ENCODE assay signal across 11 cellular contexts in the genomic region with DNA sequence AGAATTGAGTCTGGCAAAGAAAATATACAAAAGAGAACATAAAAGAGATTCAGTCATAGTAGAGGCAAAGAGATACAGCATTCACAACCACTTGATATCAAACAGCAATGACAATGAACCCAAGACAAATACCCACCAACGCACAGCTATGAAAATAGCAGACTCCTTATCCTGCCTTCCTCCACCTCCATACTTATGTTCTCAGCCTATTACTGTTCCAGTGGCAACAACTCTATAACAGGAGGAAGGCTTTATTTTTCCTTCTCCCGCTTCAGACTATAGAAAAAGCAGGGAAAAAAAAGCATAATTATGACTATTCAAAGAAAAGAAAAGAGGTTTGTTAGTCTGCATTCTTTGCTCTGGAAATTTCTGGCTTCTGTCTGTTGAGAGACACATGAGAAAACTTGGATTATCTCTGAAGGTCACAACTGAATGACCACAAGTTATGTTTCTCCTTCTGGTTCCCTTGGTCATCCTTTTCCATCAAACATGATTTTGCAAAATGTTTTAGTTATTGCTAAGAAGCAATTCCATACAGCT.
DNase-seq lines count a peak whose midpoint lies in the region; TF ChIP-seq lines count a peak whose summit lies in the region.
"Had no signal": no experiment of that assay in that cellular context is flagged by ENCODE, and none has a peak within 500 bp of the region (broad histone marks: within the 10 kb centered on the region; RNA-seq: fewer than 3 reads in every experiment).

No MANE protein-coding gene starts in this region.

- H3K4ac ChIP-seq in mesendoderm (ENCODE audit: low read depth, low read length): no peak overlapping the region

- no peak overlapping the region for H2AFZ ChIP-seq in mammary epithelial cell (ENCODE audit: low read depth, low read length)

- H3K9ac ChIP-seq in endodermal cell (ENCODE audit: extremely low read depth, low read length, poor library complexity, severe bottlenecking) (no peak overlapping the region), mesendoderm (ENCODE audit: low read length) (no peak overlapping the region), mammary epithelial cell (ENCODE audit: insufficient read depth, low read length) (no peak overlapping the region)

- H3K36me3 Mint-ChIP-seq in endodermal cell (ENCODE audit: low read depth): no peaks in the 10 kb centered on the region
- no peaks in the 10 kb centered on the region for H3K36me3 Mint-ChIP-seq in CD14-positive monocyte

- H3K9me3 ChIP-seq in endodermal cell (ENCODE audit: control insufficient read depth, low read length) (peaks cover 4% of the 10 kb centered on the region), transverse colon (no peaks in the 10 kb centered on the region), mammary epithelial cell (replicated peaks; ENCODE audit: insufficient read depth, low read length) (no peaks in the 10 kb centered on the region)

- no peak for TF ChIP-seq POLR2A in transverse colon (IDR thresholded peaks at IDR 0.05)

- intact Hi-C loops in transverse colon (cut with DNase I; ENCODE audit: low total_unique reads) (no loop called here), CD14-positive monocyte (cut with micrococcal nuclease) (no loop called here), mammary epithelial cell (cut with micrococcal nuclease) (no loop called here)

- H3K27ac Mint-ChIP-seq in endodermal cell (peak overlapping the region; percentile 86), CD14-positive monocyte (no peak overlapping the region)

- no peaks in the 10 kb centered on the region for H4K20me1 ChIP-seq in mammary epithelial cell (ENCODE audit: insufficient read depth, low read length)

- H2BK120ac ChIP-seq in mesendoderm (ENCODE audit: low read depth, low read length): no peak overlapping the region

- peaks cover 56% of the 10 kb centered on the region for H3K4me1 Mint-ChIP-seq in endodermal cell
- H3K4me1 Mint-ChIP-seq in CD14-positive monocyte: peaks cover 6% of the 10 kb centered on the region

- WGBS in endodermal cell (ENCODE audit: insufficient coverage in 1 of 2, insufficient read length in 1 of 2), 2 experiments: 84% methylated on average over 2 of the region's 2 CpGs; no CpG with 5 or more reads in 1 of the 2 experiments
- no CpG with 5 or more reads among the region's 2 CpGs for WGBS in mesendoderm (ENCODE audit: extremely low coverage, insufficient coverage, low lambda C conversion rate)
- WGBS in transverse colon (ENCODE audit: low coverage in 1 of 2), 2 donors: 85 to 100% methylated on average over 2 of the region's 2 CpGs
- WGBS in mammary epithelial cell (ENCODE audit: low coverage, missing lambda C conversion rate): 100% methylated on average over 2 of the region's 2 CpGs

- TF ChIP-seq EP300 in transverse colon (IDR thresholded peaks at IDR 0.05; ENCODE audit: low read depth): no peak

- dilution Hi-C loops in mammary epithelial cell (cut with HindIII; ENCODE audit: low sequenced_read_pairs): no loop called here

- no peak overlapping the region for H2BK5ac ChIP-seq in mesendoderm (ENCODE audit: low read length)

- H3K79me2 ChIP-seq in mesendoderm (ENCODE audit: control insufficient read depth, insufficient read depth, low read length) (no peaks in the 10 kb centered on the region), mammary epithelial cell (ENCODE audit: insufficient read depth, low read length) (peaks cover 92% of the 10 kb centered on the region)

- peak overlapping the region; percentile 96 for H2BK15ac ChIP-seq in mesendoderm (replicated peaks; ENCODE audit: low read depth)

- H3K27me3 Mint-ChIP-seq in endodermal cell (ENCODE audit: insufficient read depth): no peaks in the 10 kb centered on the region
- H3K27me3 Mint-ChIP-seq in CD14-positive monocyte (ENCODE audit: low read depth in 3 of 3): peaks cover 0 to 2% (median 0%) of the 10 kb centered on the region in 3 donors

- no peaks in the 10 kb centered on the region for H3K27me3 ChIP-seq in endodermal cell (ENCODE audit: control insufficient read depth, insufficient read depth, low read length, poor library complexity, severe bottlenecking)
- no peaks in the 10 kb centered on the region for H3K27me3 ChIP-seq in mesendoderm (ENCODE audit: insufficient read depth, low read length, poor library complexity)
- H3K27me3 ChIP-seq in transverse colon: no peaks in the 10 kb centered on the region
- no peaks in the 10 kb centered on the region for H3K27me3 ChIP-seq in mammary epithelial cell (ENCODE audit: insufficient read depth, low read length)

- peaks cover 1% of the 10 kb centered on the region for H3K79me1 ChIP-seq in mesendoderm (ENCODE audit: low read length)

- no peaks in the 10 kb centered on the region for H3K9me3 Mint-ChIP-seq in endodermal cell
- peaks cover 0 to 1% (median 0%) of the 10 kb centered on the region in 7 donors for H3K9me3 Mint-ChIP-seq in CD14-positive monocyte

- no peaks in the 10 kb centered on the region for H3K36me3 ChIP-seq in endodermal cell (ENCODE audit: control insufficient read depth, insufficient read depth, low read length)
- no peaks in the 10 kb centered on the region for H3K36me3 ChIP-seq in mesendoderm (ENCODE audit: control insufficient read depth, insufficient read depth, low read length)
- no peaks in the 10 kb centered on the region for H3K36me3 ChIP-seq in transverse colon
- no peaks in the 10 kb centered on the region for H3K36me3 ChIP-seq in mammary epithelial cell (ENCODE audit: insufficient read depth, low read length)

- TF ChIP-seq CTCF in endodermal cell (conservative IDR thresholded peaks at IDR 0.05): no peak
- TF ChIP-seq CTCF in transverse colon (IDR thresholded peaks at IDR 0.05): no peak
- TF ChIP-seq CTCF in CD14-positive monocyte (IDR thresholded peaks at IDR 0.05): no peak
- no peak for TF ChIP-seq CTCF in mammary epithelial cell (conservative IDR thresholded peaks at IDR 0.05 in 1 of 2, IDR thresholded peaks at IDR 0.05 in 1 of 2; ENCODE audit: extremely low read depth in 1 of 2, insufficient read depth in 1 of 2, low read depth in 1 of 2, low read length in 2 of 2)

- no peak overlapping the region for H4K5ac ChIP-seq in mesendoderm (ENCODE audit: low read length)

- in situ Hi-C loops in transverse colon (cut with MboI; ENCODE audit: low pct_ligation_motif_present in 1 of 4, low pct_unique_long_range_greater_than_20kb in 1 of 4, low sequenced_read_pairs in 3 of 4): no loop called here
- in situ Hi-C loops in mammary epithelial cell (cut with MboI; ENCODE audit: low sequenced_read_pairs in 2 of 2): no loop called here

- peak overlapping the region; percentile 14 for H3K27ac ChIP-seq in endodermal cell (ENCODE audit: low read depth, low read length)
- no peak overlapping the region for H3K27ac ChIP-seq in mesendoderm (ENCODE audit: low read depth, low read length)
- H3K27ac ChIP-seq in transverse colon: peak overlapping the region in 3 of 4 donors; percentile 55 to 67 (median 57)
- H3K27ac ChIP-seq in mammary epithelial cell (ENCODE audit: insufficient read depth, low read depth, low read length): no peak overlapping the region
- H3K27ac ChIP-seq: epithelial cell of prostate had no signal

- no peak overlapping the region for H3K18ac ChIP-seq in mesendoderm (ENCODE audit: low read length)

- peak overlapping the region; percentile 47 for H3K4me3 Mint-ChIP-seq in endodermal cell
- H3K4me3 Mint-ChIP-seq in CD14-positive monocyte: no peak overlapping the region

- no peak overlapping the region for H2AK5ac ChIP-seq in mesendoderm (ENCODE audit: low read length)

- CTCF ChIA-PET in mammary epithelial cell (lab: Charles Lee; ENCODE audit: low non-redundant PET): no interaction called here

- peak; percentile 34 for DNase-seq in SHP77 treated with DMSO at 0.1 percent for 48 hours (lab: John Stamatoyannopoulos, UW)
- no peak for DNase-seq in SHP77 (lab: John Stamatoyannopoulos, UW)
- DNase-seq in endodermal cell: no peak
- DNase-seq in mesendoderm: no peak
- no peak for DNase-seq in transverse colon
- DNase-seq in CD14-positive monocyte (ENCODE audit: low spot score): no peak
- no peak for DNase-seq in DMS153 treated with DMSO at 0.1 percent for 48 hours (lab: John Stamatoyannopoulos, UW; ENCODE audit: unreplicated experiment)
- no peak for DNase-seq in mammary epithelial cell
- DNase-seq: activated CD8-positive, alpha-beta memory T cell treated with anti-CD3 and anti-CD28 coated beads, Interleukin-2, amount 50 U/mL, for 4 hours; stimulated activated CD4-positive, alpha-beta T cell treated with anti-CD3 and anti-CD28 coated beads, Interleukin-4, amount 100 ng/mL, for 1 hour had no signal

- no peak overlapping the region for H4K8ac ChIP-seq in mesendoderm (ENCODE audit: low read depth, low read length)

- H3K4me1 ChIP-seq in endodermal cell (ENCODE audit: control insufficient read depth, insufficient read depth, low read length) (peaks cover 18% of the 10 kb centered on the region), mesendoderm (ENCODE audit: control insufficient read depth, low read depth, low read length) (peaks cover 3% of the 10 kb centered on the region), transverse colon (peaks cover 0 to 25% (median 9%) of the 10 kb centered on the region in 4 donors), mammary epithelial cell (ENCODE audit: insufficient read depth, low read length) (peaks cover 12% of the 10 kb centered on the region)

- H3K4me2 ChIP-seq in mesendoderm (ENCODE audit: low read length): no peak overlapping the region
- H3K4me2 ChIP-seq in mammary epithelial cell (ENCODE audit: insufficient read depth, low read depth, low read length): no peak overlapping the region

- no peak overlapping the region for H3K23ac ChIP-seq in mesendoderm (ENCODE audit: low read length)

- peak overlapping the region; percentile 65 for H3K4me3 ChIP-seq in endodermal cell (ENCODE audit: low read length)
- no peak overlapping the region for H3K4me3 ChIP-seq in mesendoderm (ENCODE audit: low read length)
- H3K4me3 ChIP-seq in transverse colon: peak overlapping the region in 1 of 4 donors; percentile 38
- H3K4me3 ChIP-seq in mammary epithelial cell (replicated peaks in 1 of 3; ENCODE audit: insufficient read depth in 1 of 3, low read depth in 2 of 3, low read length in 3 of 3): no peak overlapping the region

- H3K56ac ChIP-seq in mesendoderm (ENCODE audit: low read length): no peak overlapping the region

- no TSS peak for BruUV-seq in mammary epithelial cell (replicated peaks; lab: Mats Ljungman, UMichigan)

Comparison
In these comparisons a context has a peak if more than half of its experiments do, and no peak if none do; other contexts are left out.
1. H3K27ac ChIP-seq: peak in endodermal cell (single experiment) and transverse colon (3 of 4); none in mesendoderm (single experiment) and mammary epithelial cell (single experiment).